ENCODE assay signal across 8 cellular contexts in the genomic region with DNA sequence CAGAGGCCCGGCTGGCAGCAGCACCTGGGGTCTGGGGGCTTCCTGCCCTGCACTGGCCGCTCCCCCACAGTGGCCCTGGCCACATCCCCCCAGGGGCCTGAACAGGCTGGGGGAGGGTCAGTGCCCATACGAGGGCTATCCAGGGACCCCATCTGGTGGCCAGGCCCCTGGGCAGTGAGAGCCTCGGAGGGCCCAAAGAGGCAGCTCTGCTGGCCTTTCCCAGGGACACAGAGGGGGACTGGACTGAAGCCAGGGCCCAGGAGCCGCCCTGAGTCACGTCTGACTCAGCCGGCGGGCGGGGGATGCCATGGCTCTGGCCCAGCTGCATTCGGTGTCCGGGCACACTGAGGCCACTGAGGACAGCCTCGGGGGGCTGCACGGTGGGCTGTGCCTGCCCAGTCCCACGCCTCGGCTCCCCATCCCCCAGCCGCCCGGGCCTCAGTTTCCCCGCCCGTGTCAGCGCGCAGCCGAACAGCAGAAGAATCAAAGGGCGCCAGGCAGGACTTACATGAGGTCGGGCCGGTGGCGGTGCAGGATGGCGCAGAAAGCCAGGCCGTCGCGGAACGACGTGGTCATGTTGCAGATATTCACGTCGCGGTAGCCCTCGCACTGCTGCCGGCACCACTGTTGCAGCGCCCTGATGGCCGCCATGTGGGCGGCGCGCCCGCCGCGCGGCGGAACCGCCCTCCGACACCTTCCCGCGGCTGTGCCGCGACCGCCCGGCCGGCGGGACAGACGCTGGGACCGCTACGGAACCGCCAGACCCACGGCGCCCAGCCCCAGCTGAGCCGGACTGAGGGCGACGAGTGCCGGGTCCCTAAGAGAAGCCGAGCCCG. TPM values are rescaled to one million over a fixed set of nuclear protein-coding genes. Genes with fewer than 3 reads are reported as not detected.
DNase-seq lines count a peak whose midpoint lies in the region; ATAC-seq lines count a peak whose summit lies in the region.

A gene (minus strand): TSS at position 795 of the 836 bp plus-strand sequence. CDS start 144 bp downstream, at position 651.

- H2BK5ac ChIP-seq in trophoblast cell (ENCODE audit: low read depth, low read length, poor library complexity), result peak within 1 kb of the TSS; percentile 3

- no peaks in the 10 kb centered on the region for H3K36me3 Mint-ChIP-seq in activated naive CD8-positive, alpha-beta T cell treated with anti-CD3 and anti-CD28 coated beads, Interleukin-2, amount 50 U/mL, for 24 hours (ENCODE audit: low read depth)

- peaks cover 1% of the 10 kb centered on the region for H3K27me3 Mint-ChIP-seq in activated naive CD8-positive, alpha-beta T cell treated with anti-CD3 and anti-CD28 coated beads, Interleukin-2, amount 50 U/mL, for 24 hours

- H2AK5ac ChIP-seq in trophoblast cell (ENCODE audit: low read length), result peak within 1 kb of the TSS; percentile 13

- H3K9ac ChIP-seq in trophoblast cell (ENCODE audit: low read length) (peak within 1 kb of the TSS; percentile 73), Karpas-422 (ENCODE audit: low read length) (no peak within 1 kb of the TSS)

- intact Hi-C loops in cardiac septum (cut with DNase I), result no loop called here

- DNase-seq in activated effector memory CD4-positive, alpha-beta T cell treated with anti-CD3 and anti-CD28 coated beads, Interleukin-2, amount 50 U/mL, for 16 hours, result peak; percentile 75
- DNase-seq in activated effector memory CD4-positive, alpha-beta T cell treated with Interleukin-2 at 50 U/mL for 16 hours, result no peak
- peak; percentile 81 for DNase-seq in NCI-H460 (ENCODE audit: extremely low read depth, low read depth)
- peak; percentile 44 for DNase-seq in activated naive CD8-positive, alpha-beta T cell treated with anti-CD3 and anti-CD28 coated beads, Interleukin-2, amount 50 U/mL, for 24 hours
- DNase-seq in cardiac septum (ENCODE audit: low spot score), result peak; percentile 87
- peak; percentile 80 to 81 for DNase-seq in trophoblast cell
- no peak for DNase-seq in Karpas-422

- H3K27me3 ChIP-seq in trophoblast cell (ENCODE audit: insufficient read depth, low read length) (no peaks in the 10 kb centered on the region), Karpas-422 (ENCODE audit: low read length) (no peaks in the 10 kb centered on the region)

- no peaks in the 10 kb centered on the region for H4K20me1 ChIP-seq in Karpas-422 (ENCODE audit: insufficient read depth, low read depth, low read length)

- H3K4ac ChIP-seq in trophoblast cell (ENCODE audit: low read depth, low read length), result peak within 1 kb of the TSS; percentile 42

- H3K79me1 ChIP-seq in trophoblast cell (ENCODE audit: low read length), result peaks cover 24% of the 10 kb centered on the region

- H3K23ac ChIP-seq in trophoblast cell (ENCODE audit: low read length), result no peak within 1 kb of the TSS

- WGBS in trophoblast cell (ENCODE audit: extremely low coverage, insufficient coverage, insufficient read length), result no CpG with 5 or more reads among the region's 69 CpGs

- peak within 1 kb of the TSS; percentile 72 for H3K18ac ChIP-seq in trophoblast cell (ENCODE audit: low read length)

- H2BK120ac ChIP-seq in trophoblast cell (ENCODE audit: insufficient read depth, low read length, poor library complexity), result peak within 1 kb of the TSS; percentile 8

- H3K27ac Mint-ChIP-seq in activated naive CD8-positive, alpha-beta T cell treated with anti-CD3 and anti-CD28 coated beads, Interleukin-2, amount 50 U/mL, for 24 hours, result no peak within 1 kb of the TSS

- H3K27ac ChIP-seq in trophoblast cell (ENCODE audit: low read depth, low read length), result peak within 1 kb of the TSS; percentile 24
- no peak within 1 kb of the TSS for H3K27ac ChIP-seq in Karpas-422 (ENCODE audit: low read length)

- H3K36me3 ChIP-seq in trophoblast cell (ENCODE audit: control insufficient read depth in 1 of 2, insufficient read depth in 2 of 2, low read length in 2 of 2) (no peaks in the 10 kb centered on the region), Karpas-422 (ENCODE audit: insufficient read depth, low read length) (no peaks in the 10 kb centered on the region)

- peak within 1 kb of the TSS; percentile 79 for H4K91ac ChIP-seq in trophoblast cell (ENCODE audit: low read depth, low read length)

- peak within 1 kb of the TSS; percentile 69 for H3K4me3 Mint-ChIP-seq in activated naive CD8-positive, alpha-beta T cell treated with anti-CD3 and anti-CD28 coated beads, Interleukin-2, amount 50 U/mL, for 24 hours

- no peaks in the 10 kb centered on the region for H3K9me2 ChIP-seq in Karpas-422 (replicated peaks; ENCODE audit: insufficient read depth, low read length)

- H3K9me3 ChIP-seq in trophoblast cell (ENCODE audit: insufficient read depth, low read depth, low read length) (peaks cover 2% of the 10 kb centered on the region), Karpas-422 (ENCODE audit: low read length) (no peaks in the 10 kb centered on the region)

- peaks cover 41 to 54% of the 10 kb centered on the region in 2 experiments for H3K4me1 ChIP-seq in trophoblast cell (ENCODE audit: control insufficient read depth in 1 of 2, insufficient read depth in 2 of 2, low read length in 2 of 2)
- no peaks in the 10 kb centered on the region for H3K4me1 ChIP-seq in Karpas-422 (ENCODE audit: low read length)

- peaks cover 11% of the 10 kb centered on the region for H3K79me2 ChIP-seq in trophoblast cell (ENCODE audit: control insufficient read depth, insufficient read depth, low read length, poor library complexity)
- no peaks in the 10 kb centered on the region for H3K79me2 ChIP-seq in Karpas-422 (ENCODE audit: low read length)

- H4K12ac ChIP-seq in trophoblast cell (ENCODE audit: low read depth, low read length), result peak within 1 kb of the TSS; percentile 67

- ATAC-seq in HG02610 (IDR thresholded peaks at IDR 0.05; ENCODE audit: unreplicated experiment), result peak; percentile 20
- peak; percentile 26 for ATAC-seq in activated naive CD8-positive, alpha-beta T cell treated with anti-CD3 and anti-CD28 coated beads, Interleukin-2, amount 50 U/mL, for 24 hours

- peak within 1 kb of the TSS; percentile 21 for H2BK12ac ChIP-seq in trophoblast cell (ENCODE audit: low read length)

- peaks cover 8% of the 10 kb centered on the region for H3K4me1 Mint-ChIP-seq in activated naive CD8-positive, alpha-beta T cell treated with anti-CD3 and anti-CD28 coated beads, Interleukin-2, amount 50 U/mL, for 24 hours

- H3K4me3 ChIP-seq in trophoblast cell (ENCODE audit: low read depth, low read length), result peak within 1 kb of the TSS; percentile 80
- no peak within 1 kb of the TSS for H3K4me3 ChIP-seq in Karpas-422 (ENCODE audit: low read length)

- H2AFZ ChIP-seq in trophoblast cell (ENCODE audit: insufficient read depth, low read length, poor library complexity), result peak within 1 kb of the TSS; percentile 41
- H2AFZ ChIP-seq in Karpas-422 (ENCODE audit: low read length), result no peak within 1 kb of the TSS

- H4K8ac ChIP-seq in trophoblast cell (ENCODE audit: low read depth, low read length), result peak within 1 kb of the TSS; percentile 83

- H3K9me3 Mint-ChIP-seq in activated naive CD8-positive, alpha-beta T cell treated with anti-CD3 and anti-CD28 coated beads, Interleukin-2, amount 50 U/mL, for 24 hours, result no peaks in the 10 kb centered on the region

- peak within 1 kb of the TSS; percentile 41 for H3K14ac ChIP-seq in trophoblast cell (ENCODE audit: low read length)

- H3K4me2 ChIP-seq in trophoblast cell (ENCODE audit: low read length) (peak within 1 kb of the TSS; percentile 86), Karpas-422 (ENCODE audit: low read depth, low read length, poor library complexity, severe bottlenecking) (no peak within 1 kb of the TSS)

RNA-seq across cellular contexts. Expression of the gene that starts here (rescaled TPM):
- 3.7 and 9.6 TPM in 2 replicates for total RNA-seq in NCI-H460 (2014; rRNA removed; shearing (Covaris generic))
- polyA plus RNA-seq in NCI-H460 (2014; cell fraction: nucleus; rRNA removed), result 64.2 and 74.5 TPM in 2 replicates
- total RNA-seq in cardiac septum, result 19.7 TPM
- 150 and 168 TPM in 2 replicates for polyA plus RNA-seq in trophoblast cell (2013)
- not detected in 2 replicates for total RNA-seq in Karpas-422 (2014; rRNA removed; shearing (Covaris generic); ENCODE audit: low replicate concordance)

Comparison
In these comparisons a context has a peak if more than half of its experiments do, and no peak if none do; other contexts are left out.
1. DNase-seq: peak in activated effector memory CD4-positive, alpha-beta T cell treated with anti-CD3 and anti-CD28 coated beads, Interleukin-2, amount 50 U/mL, for 16 hours (single experiment), NCI-H460 (single experiment), activated naive CD8-positive, alpha-beta T cell treated with anti-CD3 and anti-CD28 coated beads, Interleukin-2, amount 50 U/mL, for 24 hours (single experiment), cardiac septum (single experiment) and trophoblast cell (2 of 2); none in activated effector memory CD4-positive, alpha-beta T cell treated with Interleukin-2 at 50 U/mL for 16 hours (single experiment) and Karpas-422 (single experiment).